In the genomic region with DNA sequence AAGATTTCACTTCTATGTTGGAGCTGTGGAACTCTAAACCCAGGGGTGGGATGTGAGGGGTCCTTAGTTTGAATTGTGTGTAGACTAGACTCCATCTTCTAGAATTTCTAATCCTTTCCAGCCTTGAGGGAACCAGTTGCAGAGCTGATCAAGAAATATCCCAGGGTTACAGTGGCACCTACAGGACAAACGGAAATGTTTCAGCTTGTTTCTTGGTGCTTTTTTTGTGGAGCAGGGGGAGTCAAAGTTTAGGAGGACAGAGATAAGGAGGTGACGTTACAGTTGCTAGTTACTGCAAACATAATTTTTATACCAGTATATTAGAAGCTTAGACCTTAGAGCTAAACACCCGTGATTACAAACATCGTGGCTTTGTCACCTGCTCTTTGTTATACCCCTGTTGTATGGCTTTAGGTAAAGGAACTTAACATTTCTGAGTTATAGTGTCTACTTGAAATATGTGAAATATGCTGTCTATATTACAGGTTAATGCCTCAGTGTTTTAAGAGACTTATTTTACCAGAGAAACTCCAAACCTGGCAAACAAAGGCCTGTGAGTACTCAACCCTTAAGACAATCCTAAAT, we compare ENCODE assay signal across 9 cellular contexts.
A peak's percentile ranks its signal among the peaks of the same experiment; 100 is the strongest.
DNase-seq lines count a peak whose midpoint lies in the region; TF ChIP-seq lines count a peak whose summit lies in the region.
"Had no signal": no experiment of that assay in that cellular context is flagged by ENCODE, and none has a peak within 500 bp of the region (broad histone marks: within the 10 kb centered on the region; RNA-seq: fewer than 3 reads in every experiment).

No MANE protein-coding gene starts in this region.

- TF ChIP-seq CTCF in fibroblast of the aortic adventitia (IDR thresholded peaks at IDR 0.05; ENCODE audit: insufficient read depth, low read length) = peak; percentile 42

- intact Hi-C loops in activated CD4-positive, alpha-beta T cell treated with anti-CD3 and anti-CD28 coated beads, Interleukin-2, amount 10 ng/mL, durations not matched to agents 24 days and 14 days (cut with micrococcal nuclease) = no loop called here

- H3K4me3 ChIP-seq in fibroblast of the aortic adventitia (ENCODE audit: low read depth, low read length) = no peak overlapping the region
- H3K4me3 ChIP-seq: SJSA1 had no signal

- H3K27ac Mint-ChIP-seq in activated CD4-positive, alpha-beta T cell treated with anti-CD3 and anti-CD28 coated beads, Interleukin-2, amount 10 ng/mL, durations not matched to agents 24 days and 14 days = no peak overlapping the region

- no peaks in the 10 kb centered on the region for H3K9me3 Mint-ChIP-seq in activated CD4-positive, alpha-beta T cell treated with anti-CD3 and anti-CD28 coated beads, Interleukin-2, amount 10 ng/mL, durations not matched to agents 24 days and 14 days

- no peak overlapping the region for H3K4me3 Mint-ChIP-seq in activated CD4-positive, alpha-beta T cell treated with anti-CD3 and anti-CD28 coated beads, Interleukin-2, amount 10 ng/mL, durations not matched to agents 24 days and 14 days

- DNase-seq in EL (peak; percentile 19), HT1080 (ENCODE audit: low read depth) (peak; percentile 50), RPMI8226 (peak; percentile 45), fibroblast of the aortic adventitia (ENCODE audit: low read depth) (peak; percentile 40), retina (peak; percentile 35), OCI-M2 (lab: John Stamatoyannopoulos, UW; ENCODE audit: unreplicated experiment) (no peak)
- DNase-seq in activated CD4-positive, alpha-beta T cell treated with anti-CD3 and anti-CD28 coated beads for 4 hours = no peak
- no peak for DNase-seq in activated CD4-positive, alpha-beta T cell treated with anti-CD3 and anti-CD28 coated beads, Interleukin-2, amount 10 ng/mL, durations not matched to agents 24 days and 14 days

- no peaks in the 10 kb centered on the region for H3K27me3 Mint-ChIP-seq in activated CD4-positive, alpha-beta T cell treated with anti-CD3 and anti-CD28 coated beads, Interleukin-2, amount 10 ng/mL, durations not matched to agents 24 days and 14 days

- no peaks in the 10 kb centered on the region for H3K36me3 Mint-ChIP-seq in activated CD4-positive, alpha-beta T cell treated with anti-CD3 and anti-CD28 coated beads, Interleukin-2, amount 10 ng/mL, durations not matched to agents 24 days and 14 days (ENCODE audit: low read depth)

- H3K4me1 Mint-ChIP-seq in activated CD4-positive, alpha-beta T cell treated with anti-CD3 and anti-CD28 coated beads, Interleukin-2, amount 10 ng/mL, durations not matched to agents 24 days and 14 days = peaks cover 4% of the 10 kb centered on the region

Comparison
In these comparisons a context has a peak if more than half of its experiments do, and no peak if none do; other contexts are left out.
1. DNase-seq: peak in EL (single experiment), HT1080 (single experiment), RPMI8226 (single experiment), fibroblast of the aortic adventitia (single experiment) and retina (single experiment); none in OCI-M2 (single experiment), activated CD4-positive, alpha-beta T cell treated with anti-CD3 and anti-CD28 coated beads for 4 hours (0 of 2) and activated CD4-positive, alpha-beta T cell treated with anti-CD3 and anti-CD28 coated beads, Interleukin-2, amount 10 ng/mL, durations not matched to agents 24 days and 14 days (single experiment).